In genomic region chr17:74776044-74776962, GRCh38 we compare ENCODE assay signal across 1 cellular context.
TF ChIP-seq lines count a peak whose summit lies in the region.

NAT9 (minus strand) TSS chr17:74776345; CDS start chr17:74775698, 647 bp downstream.

TF ChIP-seq in HepG2, 621 proteins besides CTCF, POLR2A, EP300 and RAD21 (continued from another document and continues in another):
- TF ChIP-seq SNAPC4 (CRISPR knock-in tag; IDR thresholded peaks at IDR 0.05), result no peak
- TF ChIP-seq ZKSCAN5 (CRISPR knock-in tag; IDR thresholded peaks at IDR 0.05), result no peak
- TF ChIP-seq HNRNPLL (IDR thresholded peaks at IDR 0.05; ENCODE audit: low read depth, low read length, poor library complexity, severe bottlenecking), result peak; percentile 75
- no peak for TF ChIP-seq TCF7 (IDR thresholded peaks at IDR 0.05; ENCODE audit: low read depth)
- TF ChIP-seq RAD51 (IDR thresholded peaks at IDR 0.05; ENCODE audit: borderline replicate concordance), result no peak
- peak; percentile 49; the same call in 1 of the 2 replicates for TF ChIP-seq SRY (CRISPR knock-in tag; IDR thresholded peaks at IDR 0.05)
- no peak for TF ChIP-seq FLYWCH1 (CRISPR knock-in tag; IDR thresholded peaks at IDR 0.05)
- no peak for TF ChIP-seq RARA (CRISPR knock-in tag; IDR thresholded peaks at IDR 0.05)
- TF ChIP-seq RFXAP (CRISPR knock-in tag; IDR thresholded peaks at IDR 0.05; ENCODE audit: borderline replicate concordance), result peak; percentile 64; the same call in 1 of the 2 replicates
- TF ChIP-seq MIER2 (CRISPR knock-in tag; IDR thresholded peaks at IDR 0.05), result peak; percentile 54; the same call in 1 of the 2 replicates
- TF ChIP-seq MAZ (IDR thresholded peaks at IDR 0.05; ENCODE audit: borderline replicate concordance, low read depth, low read length), result peak; percentile 36; the same call in 1 of the 2 replicates
- TF ChIP-seq MAZ (CRISPR knock-in tag; IDR thresholded peaks at IDR 0.05; ENCODE audit: low read depth), result peak; percentile 90
- peak; percentile 68; the same call in 1 of the 2 replicates for TF ChIP-seq IKZF5 (CRISPR knock-in tag; IDR thresholded peaks at IDR 0.05)
- TF ChIP-seq HMGA1 (CRISPR knock-in tag; conservative IDR thresholded peaks at IDR 0.05), result no peak
- peak; percentile 96 for TF ChIP-seq ELF1 (CRISPR knock-in tag; IDR thresholded peaks at IDR 0.05)
- peak; percentile 78; the same call in 1 of the 2 replicates for TF ChIP-seq ZNF441 (CRISPR knock-in tag; IDR thresholded peaks at IDR 0.05; ENCODE audit: borderline replicate concordance)
- TF ChIP-seq PHF21A (CRISPR knock-in tag; IDR thresholded peaks at IDR 0.05), result peak; percentile 78
- TF ChIP-seq ZNF256 (CRISPR knock-in tag; conservative IDR thresholded peaks at IDR 0.05), result no peak
- TF ChIP-seq ZSCAN30 (CRISPR knock-in tag; IDR thresholded peaks at IDR 0.05), result no peak
- peak; percentile 94 for TF ChIP-seq HMGXB3 (CRISPR knock-in tag; IDR thresholded peaks at IDR 0.05; ENCODE audit: borderline replicate concordance)
- no peak; the same call in 1 of the 2 replicates for TF ChIP-seq PATZ1 (CRISPR knock-in tag; IDR thresholded peaks at IDR 0.05)
- TF ChIP-seq MTF2 (CRISPR knock-in tag; IDR thresholded peaks at IDR 0.05; ENCODE audit: borderline replicate concordance), result no peak
- TF ChIP-seq RFX1 (IDR thresholded peaks at IDR 0.05), result no peak
- peak; percentile 86; the same call in 1 of the 2 replicates for TF ChIP-seq KLF11 (CRISPR knock-in tag; IDR thresholded peaks at IDR 0.05)
- peak; percentile 94 for TF ChIP-seq TBX3 (IDR thresholded peaks at IDR 0.05; ENCODE audit: borderline replicate concordance)
- no peak for TF ChIP-seq ZNF225 (CRISPR knock-in tag; IDR thresholded peaks at IDR 0.05)
- TF ChIP-seq ZNF83 (CRISPR knock-in tag; IDR thresholded peaks at IDR 0.05; ENCODE audit: borderline replicate concordance), result no peak
- peak; percentile 88; the same call in 1 of the 2 replicates for TF ChIP-seq KDM3A (CRISPR knock-in tag; IDR thresholded peaks at IDR 0.05; ENCODE audit: low read depth)
- peak; percentile 89 for TF ChIP-seq ZNF329 (CRISPR knock-in tag; IDR thresholded peaks at IDR 0.05; ENCODE audit: low read depth)
- TF ChIP-seq NFE2L2 (IDR thresholded peaks at IDR 0.05; ENCODE audit: low read length), result no peak
- peak; percentile 86 for TF ChIP-seq ETV5 (CRISPR knock-in tag; IDR thresholded peaks at IDR 0.05; ENCODE audit: borderline replicate concordance)
- peak; percentile 80 for TF ChIP-seq ATF7-NPFF (CRISPR knock-in tag; IDR thresholded peaks at IDR 0.05; ENCODE audit: low read depth)
- no peak; the same call in 1 of the 2 replicates for TF ChIP-seq ZNF460 (CRISPR knock-in tag; IDR thresholded peaks at IDR 0.05; ENCODE audit: borderline replicate concordance)
- 0 out of 2 replicates have a peak, but pooled peaks have one; percentile 61 for TF ChIP-seq DMTF1 (CRISPR knock-in tag; IDR thresholded peaks at IDR 0.05)
- no peak for TF ChIP-seq DPF2 (CRISPR knock-in tag; IDR thresholded peaks at IDR 0.05; ENCODE audit: borderline replicate concordance, low read depth)
- 0 out of 2 replicates have a peak, but pooled peaks have one; percentile 34 for TF ChIP-seq REL (CRISPR knock-in tag; conservative IDR thresholded peaks at IDR 0.05)
- TF ChIP-seq ZNF788 (CRISPR knock-in tag; IDR thresholded peaks at IDR 0.05; ENCODE audit: borderline replicate concordance), result peak; percentile 86; the same call in 1 of the 2 replicates
- TF ChIP-seq AHDC1 (CRISPR knock-in tag; IDR thresholded peaks at IDR 0.05; ENCODE audit: borderline replicate concordance), result no peak
- TF ChIP-seq TFDP1 (CRISPR knock-in tag; IDR thresholded peaks at IDR 0.05; ENCODE audit: borderline replicate concordance), result peak; percentile 95
